1 cellular context compared by ENCODE assay signal in genomic region chr2:24075915-24076848, GRCh38.
TF ChIP-seq lines count a peak whose summit lies in the region.

A gene with protein sequence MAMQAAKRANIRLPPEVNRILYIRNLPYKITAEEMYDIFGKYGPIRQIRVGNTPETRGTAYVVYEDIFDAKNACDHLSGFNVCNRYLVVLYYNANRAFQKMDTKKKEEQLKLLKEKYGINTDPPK (minus strand): TSS chr2:24076326. CDS start chr2:24076229, 97 bp downstream.

TF ChIP-seq in HepG2, 621 proteins besides CTCF, POLR2A, EP300 and RAD21 (continued from another document and continues in another):
- TF ChIP-seq, protein P1, sequence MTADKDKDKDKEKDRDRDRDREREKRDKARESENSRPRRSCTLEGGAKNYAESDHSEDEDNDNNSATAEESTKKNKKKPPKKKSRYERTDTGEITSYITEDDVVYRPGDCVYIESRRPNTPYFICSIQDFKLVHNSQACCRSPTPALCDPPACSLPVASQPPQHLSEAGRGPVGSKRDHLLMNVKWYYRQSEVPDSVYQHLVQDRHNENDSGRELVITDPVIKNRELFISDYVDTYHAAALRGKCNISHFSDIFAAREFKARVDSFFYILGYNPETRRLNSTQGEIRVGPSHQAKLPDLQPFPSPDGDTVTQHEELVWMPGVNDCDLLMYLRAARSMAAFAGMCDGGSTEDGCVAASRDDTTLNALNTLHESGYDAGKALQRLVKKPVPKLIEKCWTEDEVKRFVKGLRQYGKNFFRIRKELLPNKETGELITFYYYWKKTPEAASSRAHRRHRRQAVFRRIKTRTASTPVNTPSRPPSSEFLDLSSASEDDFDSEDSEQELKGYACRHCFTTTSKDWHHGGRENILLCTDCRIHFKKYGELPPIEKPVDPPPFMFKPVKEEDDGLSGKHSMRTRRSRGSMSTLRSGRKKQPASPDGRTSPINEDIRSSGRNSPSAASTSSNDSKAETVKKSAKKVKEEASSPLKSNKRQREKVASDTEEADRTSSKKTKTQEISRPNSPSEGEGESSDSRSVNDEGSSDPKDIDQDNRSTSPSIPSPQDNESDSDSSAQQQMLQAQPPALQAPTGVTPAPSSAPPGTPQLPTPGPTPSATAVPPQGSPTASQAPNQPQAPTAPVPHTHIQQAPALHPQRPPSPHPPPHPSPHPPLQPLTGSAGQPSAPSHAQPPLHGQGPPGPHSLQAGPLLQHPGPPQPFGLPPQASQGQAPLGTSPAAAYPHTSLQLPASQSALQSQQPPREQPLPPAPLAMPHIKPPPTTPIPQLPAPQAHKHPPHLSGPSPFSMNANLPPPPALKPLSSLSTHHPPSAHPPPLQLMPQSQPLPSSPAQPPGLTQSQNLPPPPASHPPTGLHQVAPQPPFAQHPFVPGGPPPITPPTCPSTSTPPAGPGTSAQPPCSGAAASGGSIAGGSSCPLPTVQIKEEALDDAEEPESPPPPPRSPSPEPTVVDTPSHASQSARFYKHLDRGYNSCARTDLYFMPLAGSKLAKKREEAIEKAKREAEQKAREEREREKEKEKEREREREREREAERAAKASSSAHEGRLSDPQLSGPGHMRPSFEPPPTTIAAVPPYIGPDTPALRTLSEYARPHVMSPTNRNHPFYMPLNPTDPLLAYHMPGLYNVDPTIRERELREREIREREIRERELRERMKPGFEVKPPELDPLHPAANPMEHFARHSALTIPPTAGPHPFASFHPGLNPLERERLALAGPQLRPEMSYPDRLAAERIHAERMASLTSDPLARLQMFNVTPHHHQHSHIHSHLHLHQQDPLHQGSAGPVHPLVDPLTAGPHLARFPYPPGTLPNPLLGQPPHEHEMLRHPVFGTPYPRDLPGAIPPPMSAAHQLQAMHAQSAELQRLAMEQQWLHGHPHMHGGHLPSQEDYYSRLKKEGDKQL (CRISPR knock-in tag; IDR thresholded peaks at IDR 0.05; ENCODE audit: low read depth), result peak; percentile 78; the same call in 1 of the 2 replicates
- no peak for TF ChIP-seq ZSCAN25 (CRISPR knock-in tag; IDR thresholded peaks at IDR 0.05)
- no peak; the same call in 1 of the 2 replicates for TF ChIP-seq ZNF737 (CRISPR knock-in tag; IDR thresholded peaks at IDR 0.05; ENCODE audit: borderline replicate concordance)
- 0 out of 2 replicates have a peak, but pooled peaks have one; percentile 83 for TF ChIP-seq PAX8 (CRISPR knock-in tag; IDR thresholded peaks at IDR 0.05; ENCODE audit: borderline replicate concordance)
- peak; percentile 96 for TF ChIP-seq TOPORS (CRISPR knock-in tag; IDR thresholded peaks at IDR 0.05)
- TF ChIP-seq ZNF749 (CRISPR knock-in tag; IDR thresholded peaks at IDR 0.05; ENCODE audit: borderline replicate concordance), result peak; percentile 87; the same call in 1 of the 2 replicates
- peak; percentile 17; the same call in 1 of the 2 replicates for TF ChIP-seq DNMT1 (CRISPR knock-in tag; IDR thresholded peaks at IDR 0.05)
- TF ChIP-seq, protein P2, sequence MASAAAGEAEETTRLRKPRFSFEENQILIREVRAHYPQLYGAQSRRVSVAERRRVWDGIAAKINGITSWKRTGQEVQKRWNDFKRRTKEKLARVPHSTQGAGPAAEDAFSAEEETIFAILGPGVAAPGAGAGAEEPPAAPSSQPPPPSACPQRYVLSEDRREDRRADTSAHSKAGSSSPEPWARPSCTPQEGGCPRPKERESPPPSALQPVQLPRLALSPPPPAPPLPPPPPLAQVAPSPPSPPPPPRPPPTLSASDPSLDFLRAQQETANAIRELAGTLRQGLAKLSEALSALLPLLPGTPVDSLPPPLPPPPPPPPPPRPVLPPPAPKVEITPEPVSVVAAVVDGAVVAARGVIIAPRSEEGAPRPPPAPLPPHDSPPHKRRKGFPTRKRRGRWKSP (CRISPR knock-in tag; IDR thresholded peaks at IDR 0.05), result peak; percentile 87
- no peak for TF ChIP-seq NR2F1 (CRISPR knock-in tag; IDR thresholded peaks at IDR 0.05)
- no peak for TF ChIP-seq SRSF4 (IDR thresholded peaks at IDR 0.05; ENCODE audit: low read depth, low read length, poor library complexity, severe bottlenecking)
- TF ChIP-seq, protein P3, sequence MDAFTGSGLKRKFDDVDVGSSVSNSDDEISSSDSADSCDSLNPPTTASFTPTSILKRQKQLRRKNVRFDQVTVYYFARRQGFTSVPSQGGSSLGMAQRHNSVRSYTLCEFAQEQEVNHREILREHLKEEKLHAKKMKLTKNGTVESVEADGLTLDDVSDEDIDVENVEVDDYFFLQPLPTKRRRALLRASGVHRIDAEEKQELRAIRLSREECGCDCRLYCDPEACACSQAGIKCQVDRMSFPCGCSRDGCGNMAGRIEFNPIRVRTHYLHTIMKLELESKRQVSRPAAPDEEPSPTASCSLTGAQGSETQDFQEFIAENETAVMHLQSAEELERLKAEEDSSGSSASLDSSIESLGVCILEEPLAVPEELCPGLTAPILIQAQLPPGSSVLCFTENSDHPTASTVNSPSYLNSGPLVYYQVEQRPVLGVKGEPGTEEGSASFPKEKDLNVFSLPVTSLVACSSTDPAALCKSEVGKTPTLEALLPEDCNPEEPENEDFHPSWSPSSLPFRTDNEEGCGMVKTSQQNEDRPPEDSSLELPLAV (CRISPR knock-in tag; conservative IDR thresholded peaks at IDR 0.05; ENCODE audit: low read depth), result no peak
- TF ChIP-seq SNRNP70 (IDR thresholded peaks at IDR 0.05; ENCODE audit: low read depth, low read length), result no peak
- peak; percentile 84; the same call in 1 of the 2 replicates for TF ChIP-seq ZBTB38 (CRISPR knock-in tag; IDR thresholded peaks at IDR 0.05)
- no peak for TF ChIP-seq ZNF879 (CRISPR knock-in tag; IDR thresholded peaks at IDR 0.05)
- peak; percentile 58; the same call in 1 of the 2 replicates for TF ChIP-seq ZNF292 (CRISPR knock-in tag; IDR thresholded peaks at IDR 0.05; ENCODE audit: borderline replicate concordance, low read depth)
- no peak for TF ChIP-seq EEA1 (CRISPR knock-in tag; IDR thresholded peaks at IDR 0.05; ENCODE audit: borderline replicate concordance)
- TF ChIP-seq ZNF562 (CRISPR knock-in tag; IDR thresholded peaks at IDR 0.05; ENCODE audit: borderline replicate concordance), result no peak
- TF ChIP-seq KLF13 (CRISPR knock-in tag; IDR thresholded peaks at IDR 0.05), result no peak
- TF ChIP-seq, protein P4, sequence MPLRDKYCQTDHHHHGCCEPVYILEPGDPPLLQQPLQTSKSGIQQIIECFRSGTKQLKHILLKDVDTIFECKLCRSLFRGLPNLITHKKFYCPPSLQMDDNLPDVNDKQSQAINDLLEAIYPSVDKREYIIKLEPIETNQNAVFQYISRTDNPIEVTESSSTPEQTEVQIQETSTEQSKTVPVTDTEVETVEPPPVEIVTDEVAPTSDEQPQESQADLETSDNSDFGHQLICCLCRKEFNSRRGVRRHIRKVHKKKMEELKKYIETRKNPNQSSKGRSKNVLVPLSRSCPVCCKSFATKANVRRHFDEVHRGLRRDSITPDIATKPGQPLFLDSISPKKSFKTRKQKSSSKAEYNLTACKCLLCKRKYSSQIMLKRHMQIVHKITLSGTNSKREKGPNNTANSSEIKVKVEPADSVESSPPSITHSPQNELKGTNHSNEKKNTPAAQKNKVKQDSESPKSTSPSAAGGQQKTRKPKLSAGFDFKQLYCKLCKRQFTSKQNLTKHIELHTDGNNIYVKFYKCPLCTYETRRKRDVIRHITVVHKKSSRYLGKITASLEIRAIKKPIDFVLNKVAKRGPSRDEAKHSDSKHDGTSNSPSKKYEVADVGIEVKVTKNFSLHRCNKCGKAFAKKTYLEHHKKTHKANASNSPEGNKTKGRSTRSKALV (CRISPR knock-in tag; IDR thresholded peaks at IDR 0.05), result peak; percentile 89; the same call in 1 of the 2 replicates
- peak; percentile 96 for TF ChIP-seq ZNF792 (CRISPR knock-in tag; IDR thresholded peaks at IDR 0.05)
- TF ChIP-seq CERS6 (CRISPR knock-in tag; IDR thresholded peaks at IDR 0.05), result peak; percentile 52; the same call in 1 of the 2 replicates
- TF ChIP-seq ZNF619 (CRISPR knock-in tag; IDR thresholded peaks at IDR 0.05), result peak; percentile 99
- no peak for TF ChIP-seq FOXA1 (IDR thresholded peaks at IDR 0.05)
- TF ChIP-seq FOXA1 (CRISPR knock-in tag; IDR thresholded peaks at IDR 0.05), result peak; percentile 81; the same call in 1 of the 2 replicates
- TF ChIP-seq PRPF4 (IDR thresholded peaks at IDR 0.05; ENCODE audit: low read depth, low read length, poor library complexity, severe bottlenecking), result no peak
- peak; percentile 99 for TF ChIP-seq SMAD3 (CRISPR knock-in tag; IDR thresholded peaks at IDR 0.05)
- 0 out of 2 replicates have a peak, but pooled peaks have one; percentile 77 for TF ChIP-seq ZNF337 (CRISPR knock-in tag; IDR thresholded peaks at IDR 0.05; ENCODE audit: borderline replicate concordance, low read depth)
- peak; percentile 96; the same call in 1 of the 2 replicates for TF ChIP-seq RNF219 (CRISPR knock-in tag; IDR thresholded peaks at IDR 0.05)
- peak; percentile 86 for TF ChIP-seq TFE3 (CRISPR knock-in tag; IDR thresholded peaks at IDR 0.05)
- TF ChIP-seq, protein P5, sequence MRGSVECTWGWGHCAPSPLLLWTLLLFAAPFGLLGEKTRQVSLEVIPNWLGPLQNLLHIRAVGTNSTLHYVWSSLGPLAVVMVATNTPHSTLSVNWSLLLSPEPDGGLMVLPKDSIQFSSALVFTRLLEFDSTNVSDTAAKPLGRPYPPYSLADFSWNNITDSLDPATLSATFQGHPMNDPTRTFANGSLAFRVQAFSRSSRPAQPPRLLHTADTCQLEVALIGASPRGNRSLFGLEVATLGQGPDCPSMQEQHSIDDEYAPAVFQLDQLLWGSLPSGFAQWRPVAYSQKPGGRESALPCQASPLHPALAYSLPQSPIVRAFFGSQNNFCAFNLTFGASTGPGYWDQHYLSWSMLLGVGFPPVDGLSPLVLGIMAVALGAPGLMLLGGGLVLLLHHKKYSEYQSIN (CRISPR knock-in tag; IDR thresholded peaks at IDR 0.05; ENCODE audit: borderline replicate concordance), result no peak
- no peak for TF ChIP-seq MAFG (CRISPR knock-in tag; IDR thresholded peaks at IDR 0.05)
- TF ChIP-seq, protein P6, sequence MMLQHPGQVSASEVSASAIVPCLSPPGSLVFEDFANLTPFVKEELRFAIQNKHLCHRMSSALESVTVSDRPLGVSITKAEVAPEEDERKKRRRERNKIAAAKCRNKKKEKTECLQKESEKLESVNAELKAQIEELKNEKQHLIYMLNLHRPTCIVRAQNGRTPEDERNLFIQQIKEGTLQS (CRISPR knock-in tag; IDR thresholded peaks at IDR 0.05), result peak; percentile 78
- TF ChIP-seq RORA (CRISPR knock-in tag; IDR thresholded peaks at IDR 0.05), result no peak
- TF ChIP-seq SATB2 (CRISPR knock-in tag; IDR thresholded peaks at IDR 0.05), result no peak
- no peak for TF ChIP-seq SETDB1 (CRISPR knock-in tag; IDR thresholded peaks at IDR 0.05; ENCODE audit: borderline replicate concordance)
- no peak for TF ChIP-seq ZBTB1 (CRISPR knock-in tag; IDR thresholded peaks at IDR 0.05; ENCODE audit: borderline replicate concordance)
- peak; percentile 98 for TF ChIP-seq SALL2 (CRISPR knock-in tag; IDR thresholded peaks at IDR 0.05)
- TF ChIP-seq, protein P7, sequence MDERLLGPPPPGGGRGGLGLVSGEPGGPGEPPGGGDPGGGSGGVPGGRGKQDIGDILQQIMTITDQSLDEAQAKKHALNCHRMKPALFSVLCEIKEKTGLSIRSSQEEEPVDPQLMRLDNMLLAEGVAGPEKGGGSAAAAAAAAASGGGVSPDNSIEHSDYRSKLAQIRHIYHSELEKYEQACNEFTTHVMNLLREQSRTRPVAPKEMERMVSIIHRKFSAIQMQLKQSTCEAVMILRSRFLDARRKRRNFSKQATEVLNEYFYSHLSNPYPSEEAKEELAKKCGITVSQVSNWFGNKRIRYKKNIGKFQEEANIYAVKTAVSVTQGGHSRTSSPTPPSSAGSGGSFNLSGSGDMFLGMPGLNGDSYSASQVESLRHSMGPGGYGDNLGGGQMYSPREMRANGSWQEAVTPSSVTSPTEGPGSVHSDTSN (CRISPR knock-in tag; IDR thresholded peaks at IDR 0.05), result peak; percentile 55; the same call in 1 of the 2 replicates
- TF ChIP-seq NONO (IDR thresholded peaks at IDR 0.05), result no peak
- TF ChIP-seq NONO (CRISPR knock-in tag; conservative IDR thresholded peaks at IDR 0.05), result peak; percentile 98
- TF ChIP-seq KLF11 (CRISPR knock-in tag; IDR thresholded peaks at IDR 0.05), result peak; percentile 98
- peak; percentile 89; the same call in 1 of the 2 replicates for TF ChIP-seq TOE1 (CRISPR knock-in tag; IDR thresholded peaks at IDR 0.05)
- TF ChIP-seq HMG20B (CRISPR knock-in tag; conservative IDR thresholded peaks at IDR 0.05), result no peak; the same call in 1 of the 2 replicates
